In genomic region chr18:21109936-21110666, GRCh38 we compare ENCODE assay signal across 8 cellular contexts. TPM values are rescaled to one million over a fixed set of nuclear protein-coding genes. Genes with fewer than 3 reads are reported as not detected.
A peak's percentile ranks its signal among the peaks of the same experiment; 100 is the strongest.
DNase-seq lines count a peak whose midpoint lies in the region; ATAC-seq and TF ChIP-seq lines count a peak whose summit lies in the region.

No MANE protein-coding gene starts in this region.

- intact Hi-C loops in posterior vena cava (cut with DNase I): loop anchor here in 1 of 2 donors (10.0 kb wide), 3 partner anchors 55 to 125 kb away; no protein-coding TSS in a partner anchor

- TF ChIP-seq CTCF in 22Rv1 (IDR thresholded peaks at IDR 0.05) (no peak), GM13977 (IDR thresholded peaks at IDR 0.05; ENCODE audit: extremely low read depth, insufficient read depth, missing control alignments) (no peak), GM10266 (IDR thresholded peaks at IDR 0.05; ENCODE audit: control insufficient read depth, insufficient read depth, low read depth, missing control alignments) (no peak)

- no peak for ATAC-seq in memory B cell (ENCODE audit: low read depth)

- in situ Hi-C loops in HAP-1 (cut with MboI; ENCODE audit: low sequenced_read_pairs): loop anchor here (25.0 kb wide), 1 partner anchor 477 kb away; no protein-coding TSS in a partner anchor
- in situ Hi-C loops in GM13977 (cut with MboI; ENCODE audit: low pct_unique_long_range_greater_than_20kb, low sequenced_read_pairs, unreplicated experiment): no loop called here

- no peaks in the 10 kb centered on the region for H3K27me3 Mint-ChIP-seq in memory B cell

- peaks cover 6% of the 10 kb centered on the region for H3K4me1 ChIP-seq in HAP-1
- H3K4me1 ChIP-seq in adipocyte (ENCODE audit: control insufficient read depth, insufficient read depth, low read length): peaks cover 33% of the 10 kb centered on the region

- peaks cover 17% of the 10 kb centered on the region for H3K4me1 Mint-ChIP-seq in memory B cell

- H3K4me3 Mint-ChIP-seq in memory B cell: peak overlapping the region; percentile 95

- peak overlapping the region; percentile 95 for H3K4me3 ChIP-seq in HAP-1
- peak overlapping the region; percentile 99 for H3K4me3 ChIP-seq in adipocyte (ENCODE audit: low read length)

- H3K36me3 ChIP-seq in HAP-1 (replicated peaks): no peaks in the 10 kb centered on the region
- no peaks in the 10 kb centered on the region for H3K36me3 ChIP-seq in adipocyte (ENCODE audit: control insufficient read depth, insufficient read depth, low read length, severe bottlenecking)

- no peaks in the 10 kb centered on the region for H3K9me3 Mint-ChIP-seq in memory B cell

- H3K9ac ChIP-seq in adipocyte (ENCODE audit: low read length): peak overlapping the region; percentile 99

- H3K27ac Mint-ChIP-seq in memory B cell: peak overlapping the region; percentile 96

- peak in 1 of 2 experiments; percentile 11 for DNase-seq in HAP-1 (ENCODE audit: low spot score in 2 of 2)
- DNase-seq in adipocyte (ENCODE audit: low read depth): peak; percentile 49
- no peak for DNase-seq in memory B cell (ENCODE audit: low spot score in 2 of 2)
- no peak for DNase-seq in NCI-H524 treated with DMSO at 0.1 percent for 48 hours (lab: John Stamatoyannopoulos, UW)
- no peak for DNase-seq in GM13977 (ENCODE audit: low spot score)
- DNase-seq in GM10266 (ENCODE audit: extremely low spot score): no peak
- no peak for DNase-seq in posterior vena cava (ENCODE audit: low spot score)

- peak overlapping the region; percentile 81 for H3K27ac ChIP-seq in 22Rv1

- H3K9me3 ChIP-seq in HAP-1: no peaks in the 10 kb centered on the region
- H3K9me3 ChIP-seq in adipocyte (ENCODE audit: control insufficient read depth, low read length): no peaks in the 10 kb centered on the region

- peaks cover 5% of the 10 kb centered on the region for H3K36me3 Mint-ChIP-seq in memory B cell

- H3K27me3 ChIP-seq in HAP-1 (ENCODE audit: low read depth) (no peaks in the 10 kb centered on the region), adipocyte (replicated peaks; ENCODE audit: control insufficient read depth, insufficient read depth, low read length) (no peaks in the 10 kb centered on the region)

RNA-seq across cellular contexts. Expression of gene ROCK1, which starts 1.5 kb away (rescaled TPM):
- total RNA-seq in posterior vena cava: 100 to 1,000 TPM; 114 to 143 TPM
